14 cellular contexts compared by ENCODE assay signal in genomic region chr5:92945630-92946097, GRCh38.
A peak's percentile ranks its signal among the peaks of the same experiment; 100 is the strongest.
DNase-seq lines count a peak whose midpoint lies in the region; ATAC-seq and TF ChIP-seq lines count a peak whose summit lies in the region.
"Had no signal": no experiment of that assay in that cellular context is flagged by ENCODE, and none has a peak within 500 bp of the region (broad histone marks: within the 10 kb centered on the region; RNA-seq: fewer than 3 reads in every experiment).

No MANE protein-coding gene starts in this region.

- H3K4me1 ChIP-seq in left ventricle myocardium inferior = no peaks in the 10 kb centered on the region
- peaks cover 11% of the 10 kb centered on the region for H3K4me1 ChIP-seq in SJSA1 (replicated peaks)
- H3K4me1 ChIP-seq: vagina had no signal

- peak overlapping the region; percentile 35 for H3K27ac ChIP-seq in left ventricle myocardium inferior (replicated peaks)
- peak overlapping the region; percentile 34 for H3K27ac ChIP-seq in SJSA1
- H3K27ac ChIP-seq: HL-60, vagina had no signal

- ATAC-seq in Right ventricle myocardium superior (ENCODE audit: poor library complexity) = no peak
- ATAC-seq in HG02642 (IDR thresholded peaks at IDR 0.05; ENCODE audit: poor library complexity, unreplicated experiment) = no peak
- ATAC-seq: naive thymus-derived CD4-positive, alpha-beta T cell had no signal

- TF ChIP-seq CTCF in left ventricle myocardium inferior (IDR thresholded peaks at IDR 0.05; ENCODE audit: borderline replicate concordance) (no peak), GM10266 (IDR thresholded peaks at IDR 0.05; ENCODE audit: control insufficient read depth, insufficient read depth, low read depth, missing control alignments) (no peak)

- DNase-seq in left ventricle myocardium inferior (no peak), Right ventricle myocardium superior (no peak), SJSA1 (ENCODE audit: low read depth in 1 of 2, low spot score in 2 of 2) (peak in 1 of 2 experiments; percentile 24), glomerular visceral epithelial cell (ENCODE audit: extremely low spot score) (peak; percentile 63), superior temporal gyrus (ENCODE audit: extremely low spot score) (peak; percentile 59), GM10266 (ENCODE audit: extremely low spot score) (no peak), HPDE6-E6E7 (ENCODE audit: extremely low spot score) (no peak)
- DNase-seq: glutamatergic neuron; naive thymus-derived CD4-positive, alpha-beta T cell; NCI-H187; SHP77 had no signal

- intact Hi-C loops in left ventricle myocardium inferior (cut with micrococcal nuclease) = no loop called here
- intact Hi-C loops in Right ventricle myocardium superior (cut with DNase I) = no loop called here

- H3K27me3 ChIP-seq in left ventricle myocardium inferior (ENCODE audit: low read depth) (no peaks in the 10 kb centered on the region), SJSA1 (replicated peaks) (no peaks in the 10 kb centered on the region)
- H3K27me3 ChIP-seq: vagina had no signal

- H3K36me3 ChIP-seq in left ventricle myocardium inferior (no peaks in the 10 kb centered on the region), SJSA1 (no peaks in the 10 kb centered on the region)
- H3K36me3 ChIP-seq: vagina had no signal

- peaks cover 34% of the 10 kb centered on the region for H3K9me3 ChIP-seq in left ventricle myocardium inferior (replicated peaks)
- no peaks in the 10 kb centered on the region for H3K9me3 ChIP-seq in SJSA1 (replicated peaks)
- H3K9me3 ChIP-seq: vagina had no signal

- H3K4me3 ChIP-seq in left ventricle myocardium inferior = no peak overlapping the region
- H3K4me3 ChIP-seq in SJSA1 = no peak overlapping the region
- H3K4me3 ChIP-seq: vagina had no signal

Comparison
In these comparisons a context has a peak if more than half of its experiments do, and no peak if none do; other contexts are left out.
1. DNase-seq: peak in glomerular visceral epithelial cell (single experiment) and superior temporal gyrus (single experiment); none in left ventricle myocardium inferior (single experiment), Right ventricle myocardium superior (single experiment), GM10266 (single experiment) and HPDE6-E6E7 (single experiment).